ENCODE assay signal across 25 cellular contexts in the genomic region with DNA sequence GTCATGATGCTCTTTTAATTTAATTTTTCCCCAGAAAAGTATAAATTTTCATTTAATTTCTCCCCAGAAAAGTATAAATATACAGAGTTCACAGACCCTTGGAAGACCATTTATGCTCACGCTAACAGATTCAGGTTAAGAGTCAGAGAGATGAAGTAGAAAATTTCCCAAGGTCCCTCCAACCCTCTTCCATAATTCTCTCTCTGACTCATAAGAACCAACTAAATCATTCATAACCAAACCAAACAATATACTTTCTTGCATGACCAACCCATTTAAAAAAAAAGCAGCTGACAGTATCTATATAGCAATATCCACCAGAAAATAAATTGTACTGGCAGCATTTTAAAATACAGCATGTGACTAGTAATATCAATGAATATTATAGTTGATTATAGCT.
"Had no signal": no experiment of that assay in that cellular context is flagged by ENCODE, and none has a peak within 500 bp of the region (broad histone marks: within the 10 kb centered on the region; RNA-seq: fewer than 3 reads in every experiment).

No MANE protein-coding gene starts in this region.

- H3K4me1 Mint-ChIP-seq: activated T-helper 17 cell treated with anti-CD3 and anti-CD28 coated beads, Interleukin-2, amount 50 U/mL, for 72 hours had no signal

- H3K4me3 Mint-ChIP-seq: activated B cell treated with CpG ODN at 0.5 μM for 24 hours; activated CD8-positive, alpha-beta T cell treated with anti-CD3 and anti-CD28 coated beads for 36 hours; activated T-cell treated with anti-CD3 and anti-CD28 coated beads, Interleukin-2, amount 50 U/mL, for 4 hours; activated T-helper 17 cell treated with anti-CD3 and anti-CD28 coated beads, Interleukin-2, amount 50 U/mL, for 72 hours; memory B cell; naive thymus-derived CD4-positive, alpha-beta T cell; T-helper 2 cell treated with Interferon-gamma antibody and Interleukin-4, amounts not matched to agents 5 μg/mL and 100 μg/mL, for 36 hours had no signal

- H3K27ac Mint-ChIP-seq: activated B cell treated with CpG ODN at 0.5 μM for 24 hours; activated CD8-positive, alpha-beta T cell treated with anti-CD3 and anti-CD28 coated beads for 36 hours; activated T-helper 17 cell treated with anti-CD3 and anti-CD28 coated beads, Interleukin-2, amount 50 U/mL, for 72 hours; memory B cell; naive thymus-derived CD4-positive, alpha-beta T cell; T-helper 2 cell treated with Interferon-gamma antibody and Interleukin-4, amounts not matched to agents 5 μg/mL and 100 μg/mL, for 36 hours had no signal

- ATAC-seq: activated CD8-positive, alpha-beta T cell treated with anti-CD3 and anti-CD28 coated beads for 36 hours; activated T-cell treated with anti-CD3 and anti-CD28 coated beads, Interleukin-2, amount 50 U/mL, for 4 hours; activated T-helper 17 cell treated with anti-CD3 and anti-CD28 coated beads, Interleukin-2, amount 50 U/mL, for 72 hours; gastrocnemius medialis; naive thymus-derived CD4-positive, alpha-beta T cell; psoas muscle; upper lobe of right lung had no signal

- H3K36me3 Mint-ChIP-seq: memory B cell; naive thymus-derived CD4-positive, alpha-beta T cell had no signal

- DNase-seq: activated B cell treated with CpG ODN at 0.5 μM for 24 hours; activated CD4-positive, alpha-beta T cell treated with anti-CD3 and anti-CD28 coated beads, Interleukin-2, amount 50 U/mL, for 1 hour; activated CD8-positive, alpha-beta T cell treated with anti-CD3 and anti-CD28 coated beads for 36 hours; activated gamma-delta T cell treated with Interleukin-2 at 50 U/mL for 16 hours; activated naive CD4-positive, alpha-beta T cell treated with anti-CD3 and anti-CD28 coated beads, Interleukin-2, amount 50 U/mL, for 16 hours; activated T-cell treated with anti-CD3 and anti-CD28 coated beads, Interleukin-2, amount 50 U/mL, for 4 hours; amygdala; cerebellar nuclear complex; colonic mucosa; effector CD8-positive, alpha-beta T cell; erythroblast; gastrocnemius medialis; kidney; midbrain; naive thymus-derived CD4-positive, alpha-beta T cell; nucleus accumbens; psoas muscle; sigmoid colon; small intestine; stimulated activated naive CD4-positive, alpha-beta T cell; tibial artery; upper lobe of right lung had no signal

- H3K9me3 Mint-ChIP-seq: activated B cell treated with CpG ODN at 0.5 μM for 24 hours; activated CD8-positive, alpha-beta T cell treated with anti-CD3 and anti-CD28 coated beads for 36 hours; activated T-cell treated with anti-CD3 and anti-CD28 coated beads, Interleukin-2, amount 50 U/mL, for 4 hours; activated T-helper 17 cell treated with anti-CD3 and anti-CD28 coated beads, Interleukin-2, amount 50 U/mL, for 72 hours; memory B cell; naive thymus-derived CD4-positive, alpha-beta T cell; T-helper 2 cell treated with Interferon-gamma antibody and Interleukin-4, amounts not matched to agents 5 μg/mL and 100 μg/mL, for 36 hours had no signal

- H3K27me3 Mint-ChIP-seq: activated B cell treated with CpG ODN at 0.5 μM for 24 hours; activated CD8-positive, alpha-beta T cell treated with anti-CD3 and anti-CD28 coated beads for 36 hours; activated T-helper 17 cell treated with anti-CD3 and anti-CD28 coated beads, Interleukin-2, amount 50 U/mL, for 72 hours; memory B cell; naive thymus-derived CD4-positive, alpha-beta T cell had no signal
